In genomic region chr3:58490860-58491501, GRCh38 we compare ENCODE assay signal across 1 cellular context.
TF ChIP-seq lines count a peak whose summit lies in the region.

No MANE protein-coding gene starts in this region.

TF ChIP-seq in SK-N-SH treated with all-trans-retinoic acid at 6 μM for 48 hours, 23 proteins besides CTCF, POLR2A, EP300 and RAD21 (continued from another document):
- TF ChIP-seq PATZ1 (CRISPR knock-in tag; IDR thresholded peaks at IDR 0.05; ENCODE audit: borderline replicate concordance), result no peak
